ENCODE assay signal across 19 cellular contexts in the genomic region with DNA sequence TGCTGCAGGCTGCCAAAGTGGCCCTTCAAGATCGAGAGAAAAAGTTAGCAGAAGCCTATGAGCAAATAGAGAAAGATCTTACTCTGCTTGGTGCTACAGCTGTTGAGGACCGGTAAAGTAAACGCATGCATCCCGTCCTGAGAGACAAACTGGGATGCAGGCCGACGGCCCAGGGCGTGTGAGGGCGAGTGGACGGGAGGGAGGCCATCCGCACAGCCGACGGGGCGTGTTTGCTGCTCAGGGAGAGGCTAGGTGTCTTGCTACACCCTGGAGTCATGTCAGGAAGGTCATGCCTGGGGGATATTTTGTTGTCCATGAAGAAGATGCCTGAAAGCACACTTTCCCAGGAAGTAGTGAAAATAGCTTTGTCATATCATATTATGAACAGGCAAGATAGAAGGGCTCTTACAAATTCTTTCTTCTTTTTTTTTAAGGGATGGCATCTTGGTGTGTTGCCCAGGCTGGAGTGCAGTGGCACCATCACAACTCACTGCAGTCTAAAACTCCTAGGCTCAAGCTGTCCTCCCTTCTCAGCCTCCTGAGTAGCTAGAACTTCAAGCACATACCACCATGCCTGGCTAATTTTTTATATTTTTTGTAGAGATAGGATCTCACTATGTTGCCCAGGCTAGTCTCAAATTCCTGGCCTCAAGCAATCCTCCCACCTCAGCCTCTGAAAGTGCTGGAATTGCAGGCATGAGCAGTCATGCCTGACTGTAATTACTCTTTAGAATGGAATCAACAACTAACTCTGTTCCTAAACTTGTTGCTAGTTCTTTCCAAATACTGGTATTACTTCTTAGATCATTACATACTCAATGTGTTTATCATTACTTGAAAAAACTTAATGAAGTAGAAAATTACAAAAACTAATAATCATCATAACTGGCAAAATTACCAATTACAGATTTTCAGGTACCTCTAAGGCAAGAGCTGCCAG.
"Had no signal": no experiment of that assay in that cellular context is flagged by ENCODE, and none has a peak within 500 bp of the region (broad histone marks: within the 10 kb centered on the region; RNA-seq: fewer than 3 reads in every experiment).

No MANE protein-coding gene starts in this region.

- H3K9me3 ChIP-seq: body of pancreas, pancreas had no signal

- H3K27ac ChIP-seq: body of pancreas, dorsolateral prefrontal cortex, gastroesophageal sphincter, heart left ventricle, pancreas, tibial nerve, WERI-Rb-1 had no signal

- DNase-seq: activated CD4-positive, alpha-beta T cell treated with anti-CD3 and anti-CD28 coated beads for 1 hour; activated CD4-positive, alpha-beta T cell treated with anti-CD3 and anti-CD28 coated beads, Interleukin-2, amount 50 U/mL, for 4 hours; activated gamma-delta T cell treated with Interleukin-2 at 50 U/mL for 16 hours; activated T-cell treated with anti-CD3 and anti-CD28 coated beads, Interleukin-2, amount 50 U/mL, for 72 hours; amygdala; body of pancreas; caudate nucleus; erythroblast; heart left ventricle; mesendoderm; naive thymus-derived CD8-positive, alpha-beta T cell; pancreas; stimulated activated CD8-positive, alpha-beta memory T cell treated with anti-CD3 and anti-CD28 coated beads, Interleukin-4, amount 100 ng/mL, for 48 hours; SW 1271; T-helper 2 cell; WERI-Rb-1 had no signal

- H3K4me3 ChIP-seq: body of pancreas, dorsolateral prefrontal cortex, gastroesophageal sphincter, heart left ventricle, pancreas, tibial nerve had no signal

- H3K27me3 ChIP-seq: body of pancreas, dorsolateral prefrontal cortex, gastroesophageal sphincter, heart left ventricle, pancreas, tibial nerve had no signal

- H3K4me1 ChIP-seq: body of pancreas, gastroesophageal sphincter, heart left ventricle, pancreas, tibial nerve had no signal
